Comparison of ENCODE assay signal across 31 cellular contexts in the genomic region with DNA sequence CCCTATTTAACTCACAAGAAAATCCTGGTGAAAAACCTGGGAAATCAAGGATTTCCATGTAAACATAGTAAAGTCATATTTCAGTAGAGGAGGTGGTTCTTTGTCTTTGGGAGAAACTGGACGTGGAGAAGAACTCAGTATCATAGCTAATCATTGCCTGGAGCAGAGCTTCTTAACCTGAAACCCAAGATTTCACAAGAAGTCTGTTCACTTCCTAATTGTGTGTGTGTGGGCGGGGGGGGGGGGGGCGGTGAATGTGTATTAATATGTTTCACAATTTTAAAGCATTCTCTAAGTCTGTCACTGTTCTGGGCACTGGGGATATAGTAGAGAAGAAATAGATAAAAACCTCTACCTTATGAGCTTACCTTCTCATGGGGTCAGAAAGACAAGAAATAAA.
A peak's percentile ranks its signal among the peaks of the same experiment; 100 is the strongest.
DNase-seq lines count a peak whose midpoint lies in the region; ATAC-seq and TF ChIP-seq lines count a peak whose summit lies in the region.
"Had no signal": no experiment of that assay in that cellular context is flagged by ENCODE, and none has a peak within 500 bp of the region (broad histone marks: within the 10 kb centered on the region; RNA-seq: fewer than 3 reads in every experiment).

No MANE protein-coding gene starts in this region.

- no peaks in the 10 kb centered on the region for H3K9me3 Mint-ChIP-seq in MCF 10A (ENCODE audit: unreplicated experiment)
- H3K9me3 Mint-ChIP-seq in stimulated activated memory B cell treated with anti-CD40 and anti-IgM and Interleukin-4, amounts not matched to agents 10 μg/mL and 1 μg/mL and 100 μg/mL, for 72 hours: no peaks in the 10 kb centered on the region
- H3K9me3 Mint-ChIP-seq: activated T-cell treated with anti-CD3 and anti-CD28 coated beads, Interleukin-2, amount 50 U/mL, for 72 hours; CD14-positive monocyte; central memory CD8-positive, alpha-beta T cell; endodermal cell; naive thymus-derived CD8-positive, alpha-beta T cell; T-helper 1 cell treated with Interleukin-12 subunit alpha and Interleukin-12 subunit beta and Interleukin-4 antibody, amounts not matched to agents 30 μg/mL and 1 μg/mL, for 36 hours had no signal

- no peak overlapping the region for H2AFZ ChIP-seq in SK-N-SH (ENCODE audit: low read depth)

- no peaks in the 10 kb centered on the region for H3K27me3 Mint-ChIP-seq in MCF 10A (ENCODE audit: insufficient read depth, unreplicated experiment)
- H3K27me3 Mint-ChIP-seq in stimulated activated memory B cell treated with anti-CD40 and anti-IgM and Interleukin-4, amounts not matched to agents 10 μg/mL and 1 μg/mL and 100 μg/mL, for 72 hours: no peaks in the 10 kb centered on the region
- H3K27me3 Mint-ChIP-seq: central memory CD8-positive, alpha-beta T cell had no signal

- ATAC-seq in stimulated activated memory B cell treated with anti-CD40 and anti-IgM and Interleukin-4, amounts not matched to agents 10 μg/mL and 1 μg/mL and 100 μg/mL, for 72 hours: no peak
- no peak for ATAC-seq in HG03045 (IDR thresholded peaks at IDR 0.05; ENCODE audit: unreplicated experiment)
- ATAC-seq: activated T-cell treated with anti-CD3 and anti-CD28 coated beads, Interleukin-2, amount 50 U/mL, for 72 hours; left cardiac atrium; naive thymus-derived CD8-positive, alpha-beta T cell had no signal

- no peaks in the 10 kb centered on the region for H3K9me2 ChIP-seq in SK-N-SH

- no peak overlapping the region for H3K9ac ChIP-seq in SK-N-SH

- no peak for TF ChIP-seq CTCF in MCF 10A (IDR thresholded peaks at IDR 0.05; ENCODE audit: unreplicated experiment)
- no peak for TF ChIP-seq CTCF in breast epithelium (IDR thresholded peaks at IDR 0.05)
- no peak for TF ChIP-seq CTCF in RWPE1 (conservative IDR thresholded peaks at IDR 0.05; ENCODE audit: low read depth)
- TF ChIP-seq CTCF in fibroblast of mammary gland (conservative IDR thresholded peaks at IDR 0.05; ENCODE audit: control insufficient read depth, insufficient read depth, low read depth, low read length): no peak
- TF ChIP-seq CTCF in SK-N-SH (IDR thresholded peaks at IDR 0.05): no peak

- DNase-seq in MCF 10A (ENCODE audit: unreplicated experiment) (peak; percentile 56), breast epithelium (ENCODE audit: low spot score in 2 of 2) (no peak), RWPE1 (ENCODE audit: low spot score) (peak; percentile 19), fibroblast of mammary gland (ENCODE audit: low read depth) (peak; percentile 45), T1000 (lab: John Stamatoyannopoulos, UW) (no peak), SK-N-SH (no peak)
- DNase-seq: 8988T; activated CD4-positive, alpha-beta T cell treated with anti-CD3 and anti-CD28 coated beads, Interleukin-2, amount 50 U/mL, for 48 hours; activated CD4-positive, CD25-positive, alpha-beta regulatory T cell treated with anti-CD3 and anti-CD28 coated beads, Interleukin-2, amount 50 U/mL, for 72 hours; activated T-cell treated with anti-CD3 and anti-CD28 coated beads, Interleukin-2, amount 50 U/mL, for 72 hours; dermis blood vessel endothelial cell; DMS79; endodermal cell; GDM1; KBM-7; left cardiac atrium; MG63; naive thymus-derived CD8-positive, alpha-beta T cell; NCI-H1436 treated with DMSO at 0.1 percent for 48 hours; NCI-H2107; NCI-H345; NCI-H748 treated with DMSO at 0.1 percent for 48 hours had no signal

- peaks cover 8% of the 10 kb centered on the region for H3F3A ChIP-seq in SK-N-SH (replicated peaks; ENCODE audit: insufficient read depth)

- CTCF ChIA-PET in MCF 10A (lab: Yijun Ruan, JAX) (no interaction called here), RWPE1 (lab: Yijun Ruan, JAX) (no interaction called here), SK-N-SH (lab: Yijun Ruan, JAX) (no interaction called here)

- no peak for TF ChIP-seq RAD21 in SK-N-SH (IDR thresholded peaks at IDR 0.05; ENCODE audit: low read length)

- no peaks in the 10 kb centered on the region for H3K27me3 ChIP-seq in breast epithelium
- H3K27me3 ChIP-seq in SK-N-SH (ENCODE audit: insufficient read depth): no peaks in the 10 kb centered on the region
- H3K27me3 ChIP-seq: MG63, right lobe of liver, tibial nerve had no signal

- H3K4me3 ChIP-seq in breast epithelium (no peak overlapping the region), fibroblast of mammary gland (ENCODE audit: control insufficient read depth, low read depth, low read length) (no peak overlapping the region), SK-N-SH (ENCODE audit: low read depth in 2 of 2, low read length in 1 of 2) (no peak overlapping the region)
- H3K4me3 ChIP-seq: esophagus muscularis mucosa, lung, MG63, right lobe of liver, tibial nerve had no signal

- H3K4me2 ChIP-seq in SK-N-SH: no peak overlapping the region

- intact Hi-C loops in MCF 10A (cut with micrococcal nuclease) (no loop called here), breast epithelium (cut with DNase I; ENCODE audit: low total_unique reads) (no loop called here)

- H3K4me1 ChIP-seq in breast epithelium: no peaks in the 10 kb centered on the region
- H3K4me1 ChIP-seq in SK-N-SH (ENCODE audit: control insufficient read depth in 1 of 2, insufficient read depth in 2 of 2, low read depth in 1 of 2, low read length in 1 of 2): peaks cover 0 to 7% of the 10 kb centered on the region in 2 experiments; a peak in 1 of 4 replicates
- H3K4me1 ChIP-seq: esophagus muscularis mucosa, tibial nerve had no signal

- H3K27ac ChIP-seq in breast epithelium (no peak overlapping the region), RWPE1 (no peak overlapping the region), SK-N-SH (ENCODE audit: low read depth in 2 of 2, low read length in 1 of 2) (no peak overlapping the region)
- H3K27ac ChIP-seq: right lobe of liver, tibial nerve had no signal

- POLR2A ChIA-PET in MCF 10A (lab: Yijun Ruan, JAX): interaction anchor here (0.6 kb wide), 1 partner anchor 479 kb away, joined by 3 read pairs; no protein-coding TSS in a partner anchor
- POLR2A ChIA-PET in RWPE1 (lab: Yijun Ruan, JAX; ENCODE audit: low non-redundant PET): no interaction called here
- POLR2A ChIA-PET in SK-N-SH (lab: Yijun Ruan, JAX): interaction anchor here (0.6 kb wide), 1 partner anchor 854 kb away, joined by 3 read pairs; no protein-coding TSS in a partner anchor

- H3K4me3 Mint-ChIP-seq in MCF 10A (ENCODE audit: unreplicated experiment): no peak overlapping the region
- no peak overlapping the region for H3K4me3 Mint-ChIP-seq in stimulated activated memory B cell treated with anti-CD40 and anti-IgM and Interleukin-4, amounts not matched to agents 10 μg/mL and 1 μg/mL and 100 μg/mL, for 72 hours
- H3K4me3 Mint-ChIP-seq: activated T-cell treated with anti-CD3 and anti-CD28 coated beads, Interleukin-2, amount 50 U/mL, for 72 hours; CD14-positive monocyte; central memory CD8-positive, alpha-beta T cell; endodermal cell; naive thymus-derived CD8-positive, alpha-beta T cell; T-helper 1 cell treated with Interleukin-12 subunit alpha and Interleukin-12 subunit beta and Interleukin-4 antibody, amounts not matched to agents 30 μg/mL and 1 μg/mL, for 36 hours had no signal

- TF ChIP-seq POLR2A in breast epithelium (IDR thresholded peaks at IDR 0.05): no peak

- H3K9me3 ChIP-seq in breast epithelium: no peaks in the 10 kb centered on the region
- no peaks in the 10 kb centered on the region for H3K9me3 ChIP-seq in SK-N-SH
- H3K9me3 ChIP-seq: esophagus muscularis mucosa, MG63, right lobe of liver, tibial nerve had no signal

- no peak overlapping the region for H3K27ac Mint-ChIP-seq in MCF 10A (ENCODE audit: low read depth, unreplicated experiment)
- H3K27ac Mint-ChIP-seq in stimulated activated memory B cell treated with anti-CD40 and anti-IgM and Interleukin-4, amounts not matched to agents 10 μg/mL and 1 μg/mL and 100 μg/mL, for 72 hours: no peak overlapping the region
- H3K27ac Mint-ChIP-seq: activated T-cell treated with anti-CD3 and anti-CD28 coated beads, Interleukin-2, amount 50 U/mL, for 72 hours; endodermal cell; naive thymus-derived CD8-positive, alpha-beta T cell; T-helper 1 cell treated with Interleukin-12 subunit alpha and Interleukin-12 subunit beta and Interleukin-4 antibody, amounts not matched to agents 30 μg/mL and 1 μg/mL, for 36 hours had no signal

- peaks cover 18% of the 10 kb centered on the region for H3K4me1 Mint-ChIP-seq in MCF 10A (ENCODE audit: insufficient read depth, unreplicated experiment)
- H3K4me1 Mint-ChIP-seq in stimulated activated memory B cell treated with anti-CD40 and anti-IgM and Interleukin-4, amounts not matched to agents 10 μg/mL and 1 μg/mL and 100 μg/mL, for 72 hours: peaks cover 9% of the 10 kb centered on the region
- H3K4me1 Mint-ChIP-seq: central memory CD8-positive, alpha-beta T cell; naive thymus-derived CD8-positive, alpha-beta T cell had no signal

- WGBS in SK-N-SH (ENCODE audit: low lambda C conversion rate): 14% methylated on average over 3 of the region's 3 CpGs

- H3K79me2 ChIP-seq in SK-N-SH (ENCODE audit: insufficient read depth): no peaks in the 10 kb centered on the region

- H3K36me3 ChIP-seq in breast epithelium (no peaks in the 10 kb centered on the region), SK-N-SH (replicated peaks in 1 of 2; ENCODE audit: control insufficient read depth in 1 of 2, insufficient read depth in 2 of 2, low read length in 1 of 2) (no peaks in the 10 kb centered on the region)
- H3K36me3 ChIP-seq: esophagus muscularis mucosa, MG63, right lobe of liver, tibial nerve had no signal

- BruUV-seq in MCF 10A (replicated peaks; lab: Mats Ljungman, UMichigan): no TSS peak

- no peak for TF ChIP-seq EP300 in SK-N-SH (IDR thresholded peaks at IDR 0.05; ENCODE audit: borderline replicate concordance in 1 of 2, low read depth in 1 of 2, low read length in 1 of 2)

- H4K20me1 ChIP-seq in SK-N-SH (ENCODE audit: insufficient read depth): no peaks in the 10 kb centered on the region

- no peaks in the 10 kb centered on the region for H3K36me3 Mint-ChIP-seq in MCF 10A (ENCODE audit: insufficient read depth, unreplicated experiment)
- no peaks in the 10 kb centered on the region for H3K36me3 Mint-ChIP-seq in stimulated activated memory B cell treated with anti-CD40 and anti-IgM and Interleukin-4, amounts not matched to agents 10 μg/mL and 1 μg/mL and 100 μg/mL, for 72 hours
- H3K36me3 Mint-ChIP-seq: CD14-positive monocyte had no signal

TF ChIP-seq in SK-N-SH, 30 proteins besides CTCF, POLR2A, EP300 and RAD21 (continues in another document):
- no peak for TF ChIP-seq TEAD4 (IDR thresholded peaks at IDR 0.05; ENCODE audit: borderline replicate concordance, insufficient read depth)
- TF ChIP-seq FOSL2 (IDR thresholded peaks at IDR 0.05; ENCODE audit: borderline replicate concordance, low read depth): no peak
- TF ChIP-seq, protein P1, sequence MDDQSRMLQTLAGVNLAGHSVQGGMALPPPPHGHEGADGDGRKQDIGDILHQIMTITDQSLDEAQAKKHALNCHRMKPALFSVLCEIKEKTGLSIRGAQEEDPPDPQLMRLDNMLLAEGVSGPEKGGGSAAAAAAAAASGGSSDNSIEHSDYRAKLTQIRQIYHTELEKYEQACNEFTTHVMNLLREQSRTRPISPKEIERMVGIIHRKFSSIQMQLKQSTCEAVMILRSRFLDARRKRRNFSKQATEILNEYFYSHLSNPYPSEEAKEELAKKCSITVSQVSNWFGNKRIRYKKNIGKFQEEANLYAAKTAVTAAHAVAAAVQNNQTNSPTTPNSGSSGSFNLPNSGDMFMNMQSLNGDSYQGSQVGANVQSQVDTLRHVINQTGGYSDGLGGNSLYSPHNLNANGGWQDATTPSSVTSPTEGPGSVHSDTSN (IDR thresholded peaks at IDR 0.05): no peak
- no peak for TF ChIP-seq RCOR1 (IDR thresholded peaks at IDR 0.05; ENCODE audit: low read length)
- TF ChIP-seq MEF2A (IDR thresholded peaks at IDR 0.05; ENCODE audit: borderline replicate concordance, low read depth): no peak

Comparison
In these comparisons a context has a peak if more than half of its experiments do, and no peak if none do; other contexts are left out.
1. DNase-seq: peak in MCF 10A (single experiment), RWPE1 (single experiment) and fibroblast of mammary gland (single experiment); none in breast epithelium (0 of 2), T1000 (single experiment) and SK-N-SH (single experiment).